In genomic region chr3:103134023-103134724, GRCh38 we compare ENCODE assay signal across 17 cellular contexts.
DNase-seq lines count a peak whose midpoint lies in the region; ATAC-seq, FAIRE-seq and TF ChIP-seq lines count a peak whose summit lies in the region.
"Had no signal": no experiment of that assay in that cellular context is flagged by ENCODE, and none has a peak within 500 bp of the region (broad histone marks: within the 10 kb centered on the region; RNA-seq: fewer than 3 reads in every experiment).

No MANE protein-coding gene starts in this region.

- H3K27me3 ChIP-seq in MG63 (no peaks in the 10 kb centered on the region), esophagus muscularis mucosa (no peaks in the 10 kb centered on the region)
- H3K27me3 ChIP-seq: suprapubic skin had no signal

- FAIRE-seq in GM12891 (lab: Jason Lieb, UNC) = no peak
- FAIRE-seq: keratinocyte had no signal

- TF ChIP-seq EP300 in esophagus muscularis mucosa (IDR thresholded peaks at IDR 0.05) = no peak

- no peaks in the 10 kb centered on the region for H3K36me3 ChIP-seq in MG63
- no peaks in the 10 kb centered on the region for H3K36me3 ChIP-seq in esophagus muscularis mucosa
- H3K36me3 ChIP-seq: suprapubic skin had no signal

- intact Hi-C loops in esophagus muscularis mucosa (cut with DNase I) = no loop called here

- H3K9me3 ChIP-seq in MG63 = no peaks in the 10 kb centered on the region
- H3K9me3 ChIP-seq in esophagus muscularis mucosa = no peaks in the 10 kb centered on the region
- H3K9me3 ChIP-seq: suprapubic skin had no signal

- WGBS in esophagus muscularis mucosa = 82% methylated on average over 1 of the region's 1 CpG

- DNase-seq in GM12891 (ENCODE audit: insufficient read length, low spot score) = no peak
- no peak for DNase-seq in NCI-H2081 treated with DMSO at 0.1 percent for 48 hours (lab: John Stamatoyannopoulos, UW)
- DNase-seq in MG63 = no peak
- no peak for DNase-seq in esophagus muscularis mucosa (ENCODE audit: extremely low spot score)
- DNase-seq in stimulated activated naive CD4-positive, alpha-beta T cell treated with Interleukin-2 at 50 U/mL for 16 hours (lab: John Stamatoyannopoulos, UW) = no peak
- DNase-seq: activated CD4-positive, alpha-beta T cell treated with anti-CD3 and anti-CD28 coated beads for 36 hours; activated naive CD8-positive, alpha-beta T cell treated with anti-CD3 and anti-CD28 coated beads, Interleukin-2, amount 10 ng/mL, durations not matched to agents 7 days and 5 days; activated T-cell treated with anti-CD3 and anti-CD28 coated beads for 4 hours; HFFc6; NCI-H524; posterior cingulate gyrus had no signal

- H3K27ac ChIP-seq in esophagus muscularis mucosa (replicated peaks in 1 of 4) = no peak overlapping the region
- H3K27ac ChIP-seq: 22Rv1, suprapubic skin had no signal

- TF ChIP-seq POLR2A in GM12891 (IDR thresholded peaks at IDR 0.05; ENCODE audit: low read depth, low read length) (no peak), esophagus muscularis mucosa (IDR thresholded peaks at IDR 0.05; ENCODE audit: low read depth) (no peak)

- ATAC-seq in GM19324 (IDR thresholded peaks at IDR 0.05; ENCODE audit: low FRiP score, unreplicated experiment) (peak; percentile 62), GM21825 (IDR thresholded peaks at IDR 0.05; ENCODE audit: unreplicated experiment) (peak; percentile 87), HG03103 (IDR thresholded peaks at IDR 0.05; ENCODE audit: low read depth, unreplicated experiment) (peak; percentile 87)
- ATAC-seq: activated CD4-positive, alpha-beta T cell treated with anti-CD3 and anti-CD28 coated beads for 36 hours had no signal

- H3K4me3 ChIP-seq in MG63 (no peak overlapping the region), esophagus muscularis mucosa (no peak overlapping the region)
- H3K4me3 ChIP-seq: suprapubic skin had no signal

- no peaks in the 10 kb centered on the region for H3K4me1 ChIP-seq in esophagus muscularis mucosa
- H3K4me1 ChIP-seq: suprapubic skin had no signal

- no peak for TF ChIP-seq CTCF in esophagus muscularis mucosa (IDR thresholded peaks at IDR 0.05)

TF ChIP-seq in GM12891, 5 proteins besides CTCF, POLR2A, EP300 and RAD21:
- TF ChIP-seq PAX5 (IDR thresholded peaks at IDR 0.05; ENCODE audit: insufficient read depth, low read length, severe bottlenecking) = no peak
- TF ChIP-seq SPI1 (IDR thresholded peaks at IDR 0.05; ENCODE audit: low read depth, low read length) = peak; percentile 76
- TF ChIP-seq POLR2AphosphoS5 (IDR thresholded peaks at IDR 0.05; ENCODE audit: low read depth, low read length) = no peak
- no peak for TF ChIP-seq POU2F2 (IDR thresholded peaks at IDR 0.05; ENCODE audit: low read depth, low read length)
